15 cellular contexts compared by ENCODE assay signal in the genomic region with DNA sequence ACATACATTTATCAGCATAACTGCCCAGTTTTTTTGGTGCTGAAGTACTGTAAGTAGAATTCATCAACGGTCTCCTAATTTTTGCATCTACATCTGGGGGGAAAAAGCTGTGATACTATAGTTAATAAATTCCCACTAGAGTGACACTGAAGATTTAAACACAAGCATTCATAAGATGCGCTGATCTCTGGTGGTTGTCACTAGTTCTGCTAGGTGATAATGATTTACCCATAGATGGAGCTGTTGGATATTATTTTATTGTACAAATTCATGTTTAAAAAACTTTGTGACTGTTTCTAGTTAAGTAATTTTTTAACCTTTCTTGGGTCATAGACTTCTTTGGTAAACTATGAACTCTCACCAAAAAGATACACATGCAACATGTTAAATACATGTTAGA.
DNase-seq lines count a peak whose midpoint lies in the region; ATAC-seq and TF ChIP-seq lines count a peak whose summit lies in the region.
"Had no signal": no experiment of that assay in that cellular context is flagged by ENCODE, and none has a peak within 500 bp of the region (broad histone marks: within the 10 kb centered on the region; RNA-seq: fewer than 3 reads in every experiment).

No MANE protein-coding gene starts in this region.

- H3F3A ChIP-seq in smooth muscle cell (ENCODE audit: low read depth): no peaks in the 10 kb centered on the region

- H3K36me3 Mint-ChIP-seq in activated CD4-positive, alpha-beta T cell treated with anti-CD3 and anti-CD28 coated beads, Interleukin-2, amount 10 ng/mL, durations not matched to agents 24 days and 14 days (ENCODE audit: low read depth): peaks cover 10% of the 10 kb centered on the region

- no peak for ATAC-seq in HG03196 (IDR thresholded peaks at IDR 0.05; ENCODE audit: unreplicated experiment)

- H3K9me3 ChIP-seq in OCI-LY7 (ENCODE audit: low read length) (no peaks in the 10 kb centered on the region), colonic mucosa (no peaks in the 10 kb centered on the region), smooth muscle cell (replicated peaks; ENCODE audit: low read depth) (no peaks in the 10 kb centered on the region)
- H3K9me3 ChIP-seq: sigmoid colon had no signal

- H3K36me3 ChIP-seq in OCI-LY7 (ENCODE audit: insufficient read depth, low read length) (peaks cover 16% of the 10 kb centered on the region), colonic mucosa (no peaks in the 10 kb centered on the region), smooth muscle cell (ENCODE audit: low read depth) (no peaks in the 10 kb centered on the region)

- POLR2A ChIA-PET in OCI-LY7 (lab: Charles Lee): no interaction called here

- H3K27ac ChIP-seq in OCI-LY7 (ENCODE audit: low read depth, low read length, poor library complexity, severe bottlenecking) (no peak overlapping the region), colonic mucosa (no peak overlapping the region), smooth muscle cell (ENCODE audit: low read depth) (no peak overlapping the region)
- H3K27ac ChIP-seq: epithelial cell of prostate, sigmoid colon, WERI-Rb-1 had no signal

- no peaks in the 10 kb centered on the region for H3K9me2 ChIP-seq in OCI-LY7 (ENCODE audit: insufficient read depth, low read length)

- intact Hi-C loops in OCI-LY7 (cut with micrococcal nuclease; ENCODE audit: unreplicated experiment) (no loop called here), colonic mucosa (cut with DNase I) (no loop called here)
- intact Hi-C loops in activated CD4-positive, alpha-beta T cell treated with anti-CD3 and anti-CD28 coated beads, Interleukin-2, amount 10 ng/mL, durations not matched to agents 24 days and 14 days (cut with micrococcal nuclease): loop anchor here (2.0 kb wide), 1 partner anchor 129 kb away; no protein-coding TSS in a partner anchor

- no peak overlapping the region for H3K9ac ChIP-seq in colonic mucosa (ENCODE audit: low read depth in 2 of 2, low read length in 2 of 2)
- no peak overlapping the region for H3K9ac ChIP-seq in smooth muscle cell (ENCODE audit: low read depth)

- H3K4me1 Mint-ChIP-seq in activated CD4-positive, alpha-beta T cell treated with anti-CD3 and anti-CD28 coated beads, Interleukin-2, amount 10 ng/mL, durations not matched to agents 24 days and 14 days: peaks cover 3% of the 10 kb centered on the region

- H3K79me2 ChIP-seq in OCI-LY7 (ENCODE audit: insufficient read depth, low read depth, low read length): no peaks in the 10 kb centered on the region
- H3K79me2 ChIP-seq in smooth muscle cell (ENCODE audit: low read depth): no peaks in the 10 kb centered on the region

- CTCF ChIA-PET in OCI-LY7 (lab: Charles Lee; ENCODE audit: unreplicated experiment): no interaction called here

- no peaks in the 10 kb centered on the region for H3K9me3 Mint-ChIP-seq in activated CD4-positive, alpha-beta T cell treated with anti-CD3 and anti-CD28 coated beads, Interleukin-2, amount 10 ng/mL, durations not matched to agents 24 days and 14 days
- H3K9me3 Mint-ChIP-seq: IgD-negative memory B cell had no signal

- no peaks in the 10 kb centered on the region for H3K27me3 Mint-ChIP-seq in activated CD4-positive, alpha-beta T cell treated with anti-CD3 and anti-CD28 coated beads, Interleukin-2, amount 10 ng/mL, durations not matched to agents 24 days and 14 days
- H3K27me3 Mint-ChIP-seq: IgD-negative memory B cell had no signal

- TF ChIP-seq CTCF in OCI-LY7 (conservative IDR thresholded peaks at IDR 0.05; ENCODE audit: low read length) (peak; percentile 69), colonic mucosa (IDR thresholded peaks at IDR 0.05) (peak; percentile 14), smooth muscle cell (IDR thresholded peaks at IDR 0.05; ENCODE audit: borderline replicate concordance, insufficient read depth, poor library complexity, severe bottlenecking) (peak; percentile 36)

- no peaks in the 10 kb centered on the region for H3K4me1 ChIP-seq in OCI-LY7 (ENCODE audit: insufficient read depth, low read length, poor library complexity, severe bottlenecking)
- peaks cover 7% of the 10 kb centered on the region for H3K4me1 ChIP-seq in colonic mucosa
- H3K4me1 ChIP-seq in smooth muscle cell (ENCODE audit: low read depth): no peaks in the 10 kb centered on the region

- H3K4me2 ChIP-seq in OCI-LY7 (ENCODE audit: low read length): no peak overlapping the region
- H3K4me2 ChIP-seq in smooth muscle cell: no peak overlapping the region

- WGBS in smooth muscle cell (ENCODE audit: low lambda C conversion rate): 96% methylated on average over 2 of the region's 2 CpGs

- H3K27ac Mint-ChIP-seq in activated CD4-positive, alpha-beta T cell treated with anti-CD3 and anti-CD28 coated beads, Interleukin-2, amount 10 ng/mL, durations not matched to agents 24 days and 14 days: no peak overlapping the region
- H3K27ac Mint-ChIP-seq: IgD-negative memory B cell had no signal

- peak; percentile 8 for DNase-seq in NCI-H2107 treated with DMSO at 0.1 percent for 48 hours (lab: John Stamatoyannopoulos, UW; ENCODE audit: unreplicated experiment)
- DNase-seq in NCI-H2107 (lab: John Stamatoyannopoulos, UW): no peak
- peak; percentile 9 for DNase-seq in OCI-LY7 (ENCODE audit: low spot score)
- DNase-seq in colonic mucosa: no peak
- DNase-seq in smooth muscle cell (lab: John Stamatoyannopoulos, UW; ENCODE audit: unreplicated experiment): no peak
- no peak for DNase-seq in activated CD4-positive, alpha-beta T cell treated with anti-CD3 and anti-CD28 coated beads, Interleukin-2, amount 10 ng/mL, durations not matched to agents 24 days and 14 days
- DNase-seq in C1 segment of cervical spinal cord (lab: John Stamatoyannopoulos, UW): no peak
- DNase-seq: 8988T, activated T-cell treated with anti-CD3 and anti-CD28 coated beads for 4 hours, DMS79 treated with DMSO at 0.1 percent for 48 hours, sigmoid colon, WERI-Rb-1 had no signal

- no peak overlapping the region for H3K4me3 Mint-ChIP-seq in activated CD4-positive, alpha-beta T cell treated with anti-CD3 and anti-CD28 coated beads, Interleukin-2, amount 10 ng/mL, durations not matched to agents 24 days and 14 days
- H3K4me3 Mint-ChIP-seq: IgD-negative memory B cell had no signal

- H3K27me3 ChIP-seq in colonic mucosa: no peaks in the 10 kb centered on the region
- no peaks in the 10 kb centered on the region for H3K27me3 ChIP-seq in smooth muscle cell (ENCODE audit: low read depth)
- H3K27me3 ChIP-seq: sigmoid colon had no signal

- BruUV-seq in OCI-LY7 (replicated peaks; lab: Mats Ljungman, UMichigan): no TSS peak

- no peak overlapping the region for H2AFZ ChIP-seq in OCI-LY7 (ENCODE audit: low read length)
- H2AFZ ChIP-seq in smooth muscle cell (ENCODE audit: low read depth): no peak overlapping the region

- H3K4me3 ChIP-seq in OCI-LY7 (ENCODE audit: low read depth, low read length, poor library complexity, severe bottlenecking) (no peak overlapping the region), colonic mucosa (no peak overlapping the region), smooth muscle cell (no peak overlapping the region)
- H3K4me3 ChIP-seq: sigmoid colon had no signal

- H4K20me1 ChIP-seq in OCI-LY7 (ENCODE audit: insufficient read depth, low read length): no peaks in the 10 kb centered on the region
- H4K20me1 ChIP-seq in smooth muscle cell (ENCODE audit: low read depth): no peaks in the 10 kb centered on the region

Comparison
In these comparisons a context has a peak if more than half of its experiments do, and no peak if none do; other contexts are left out.
1. DNase-seq: peak in NCI-H2107 treated with DMSO at 0.1 percent for 48 hours (single experiment) and OCI-LY7 (single experiment); none in NCI-H2107 (single experiment), colonic mucosa (single experiment), smooth muscle cell (single experiment), activated CD4-positive, alpha-beta T cell treated with anti-CD3 and anti-CD28 coated beads, Interleukin-2, amount 10 ng/mL, durations not matched to agents 24 days and 14 days (single experiment) and C1 segment of cervical spinal cord (0 of 14).
2. CTCF ChIP-seq: peak in every context shown above with its lines; median percentile 69 in OCI-LY7; 36 in smooth muscle cell; 14 in colonic mucosa.